Comparison of ENCODE assay signal across 14 cellular contexts in the genomic region with DNA sequence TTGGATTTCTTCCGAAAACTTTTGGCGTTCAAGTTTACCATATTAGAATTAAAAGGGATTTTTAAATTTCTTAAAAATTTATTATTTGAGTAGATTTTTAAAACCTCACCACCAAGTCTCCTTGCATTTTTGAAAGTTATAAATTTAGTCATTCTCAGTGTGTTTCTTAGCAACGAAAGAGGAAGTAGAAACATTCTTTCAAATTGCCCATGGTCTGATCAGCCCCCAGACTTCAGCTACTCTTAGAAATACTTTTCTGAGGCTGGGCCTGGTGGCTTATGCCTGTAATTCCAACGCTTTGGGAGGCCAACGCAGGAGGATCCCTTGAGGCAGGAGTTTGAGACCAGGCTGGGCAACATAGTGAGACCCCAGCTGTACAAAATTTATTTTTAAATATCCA. TPM values are rescaled to one million over a fixed set of nuclear protein-coding genes. Genes with fewer than 3 reads are reported as not detected.
DNase-seq lines count a peak whose midpoint lies in the region; ATAC-seq and TF ChIP-seq lines count a peak whose summit lies in the region.
"Had no signal": no experiment of that assay in that cellular context is flagged by ENCODE, and none has a peak within 500 bp of the region (broad histone marks: within the 10 kb centered on the region; RNA-seq: fewer than 3 reads in every experiment).

No MANE protein-coding gene starts in this region.

- H3K79me2 ChIP-seq in mesendoderm (ENCODE audit: control insufficient read depth, insufficient read depth, low read length), result no peaks in the 10 kb centered on the region

- no CpG with 5 or more reads among the region's 5 CpGs for WGBS in mesendoderm (ENCODE audit: extremely low coverage, insufficient coverage, low lambda C conversion rate)

- no peaks in the 10 kb centered on the region for H3K27me3 ChIP-seq in GM06990 (replicated peaks; ENCODE audit: control insufficient read depth, insufficient read depth, low read length)
- no peaks in the 10 kb centered on the region for H3K27me3 ChIP-seq in mesendoderm (ENCODE audit: insufficient read depth, low read length, poor library complexity)
- H3K27me3 ChIP-seq: transverse colon had no signal

- H3K36me3 ChIP-seq in GM06990 (ENCODE audit: control insufficient read depth, insufficient read depth, low read length) (no peaks in the 10 kb centered on the region), mesendoderm (ENCODE audit: control insufficient read depth, insufficient read depth, low read length) (no peaks in the 10 kb centered on the region)
- H3K36me3 ChIP-seq: transverse colon had no signal

- no peak overlapping the region for H3K4ac ChIP-seq in mesendoderm (ENCODE audit: low read depth, low read length)

- H2BK5ac ChIP-seq in mesendoderm (ENCODE audit: low read length), result no peak overlapping the region

- H3K23ac ChIP-seq in mesendoderm (ENCODE audit: low read length), result no peak overlapping the region

- no peak overlapping the region for H3K56ac ChIP-seq in mesendoderm (ENCODE audit: low read length)

- H3K27me3 Mint-ChIP-seq in WTC11 (ENCODE audit: low read depth), result peaks cover 10% of the 10 kb centered on the region; the same call in 1 of the 2 replicates

- no peak overlapping the region for H2AK5ac ChIP-seq in mesendoderm (ENCODE audit: low read length)

- no peaks in the 10 kb centered on the region for H3K79me1 ChIP-seq in mesendoderm (ENCODE audit: low read length)

- H3K4me1 Mint-ChIP-seq in WTC11, result no peaks in the 10 kb centered on the region
- H3K4me1 Mint-ChIP-seq: nephron had no signal

- H3K9me3 Mint-ChIP-seq in WTC11, result no peaks in the 10 kb centered on the region
- H3K9me3 Mint-ChIP-seq: nephron had no signal

- H3K9ac ChIP-seq in mesendoderm (ENCODE audit: low read length), result no peak overlapping the region

- CTCF ChIA-PET in WTC11 (lab: Charles Lee), result no interaction called here

- H3K4me3 Mint-ChIP-seq in WTC11, result no peak overlapping the region
- H3K4me3 Mint-ChIP-seq: nephron had no signal

- peak; percentile 29 for DNase-seq in GM06990 (ENCODE audit: extremely low read depth, insufficient read length)
- peak; percentile 35 for DNase-seq in GM19240 (ENCODE audit: insufficient read length, low spot score)
- DNase-seq in NOMO-1 (lab: John Stamatoyannopoulos, UW; ENCODE audit: unreplicated experiment in 2 of 2), result peak; percentile 64 to 79
- DNase-seq in stimulated activated CD4-positive, alpha-beta T cell treated with anti-CD3 and anti-CD28 coated beads, Interleukin-4, amount 100 ng/mL, for 4 hours, result no peak
- DNase-seq in mesendoderm, result no peak
- no peak for DNase-seq in activated CD4-positive, CD25-positive, alpha-beta regulatory T cell treated with anti-CD3 and anti-CD28 coated beads, Interleukin-2, amount 50 U/mL, for 72 hours
- no peak for DNase-seq in WTC11 (ENCODE audit: low spot score)
- DNase-seq: activated naive CD4-positive, alpha-beta T cell treated with Interleukin-2 at 50 U/mL for 16 hours; IMR-90; NCI-H510A treated with DMSO at 0.1 percent for 48 hours; stimulated activated CD4-positive, alpha-beta T cell treated with anti-CD3 and anti-CD28 coated beads, Interleukin-2, amount 100 ng/mL, for 48 hours; transverse colon had no signal

- POLR2A ChIA-PET in WTC11 (lab: Charles Lee), result no interaction called here

- no peak overlapping the region for H4K8ac ChIP-seq in mesendoderm (ENCODE audit: low read depth, low read length)

- H3K27ac Mint-ChIP-seq in WTC11, result no peak overlapping the region
- H3K27ac Mint-ChIP-seq: nephron had no signal

- no peak overlapping the region for H2BK120ac ChIP-seq in mesendoderm (ENCODE audit: low read depth, low read length)

- H4K5ac ChIP-seq in mesendoderm (ENCODE audit: low read length), result no peak overlapping the region

- ATAC-seq in HG02885 (IDR thresholded peaks at IDR 0.05; ENCODE audit: poor library complexity, unreplicated experiment) (peak; percentile 82), WTC11 (no peak)

- no peak overlapping the region for H3K18ac ChIP-seq in mesendoderm (ENCODE audit: low read length)

- no peaks in the 10 kb centered on the region for H3K4me1 ChIP-seq in mesendoderm (ENCODE audit: control insufficient read depth, low read depth, low read length)
- H3K4me1 ChIP-seq: transverse colon had no signal

- H3K27ac ChIP-seq in mesendoderm (ENCODE audit: low read depth, low read length), result no peak overlapping the region
- H3K27ac ChIP-seq: transverse colon had no signal

- no peak overlapping the region for H3K4me3 ChIP-seq in GM06990 (replicated peaks; ENCODE audit: low read depth, low read length)
- H3K4me3 ChIP-seq in mesendoderm (ENCODE audit: low read length), result no peak overlapping the region
- H3K4me3 ChIP-seq: transverse colon had no signal

- no peak for TF ChIP-seq CTCF in GM06990 (IDR thresholded peaks at IDR 0.05; ENCODE audit: insufficient read depth, low read length, poor library complexity, severe bottlenecking)
- TF ChIP-seq CTCF in WTC11 (IDR thresholded peaks at IDR 0.05), result no peak

- H2BK15ac ChIP-seq in mesendoderm (replicated peaks; ENCODE audit: low read depth), result no peak overlapping the region

- H3K4me2 ChIP-seq in mesendoderm (ENCODE audit: low read length), result no peak overlapping the region

- no peaks in the 10 kb centered on the region for H3K36me3 Mint-ChIP-seq in WTC11

TF ChIP-seq in WTC11, 78 proteins besides CTCF, POLR2A, EP300 and RAD21 (continues in another document):
- TF ChIP-seq ZNF671 (CRISPR knock-in tag; IDR thresholded peaks at IDR 0.05), result no peak
- no peak for TF ChIP-seq ELF4 (CRISPR knock-in tag; IDR thresholded peaks at IDR 0.05; ENCODE audit: low read depth)
- TF ChIP-seq, protein P1, sequence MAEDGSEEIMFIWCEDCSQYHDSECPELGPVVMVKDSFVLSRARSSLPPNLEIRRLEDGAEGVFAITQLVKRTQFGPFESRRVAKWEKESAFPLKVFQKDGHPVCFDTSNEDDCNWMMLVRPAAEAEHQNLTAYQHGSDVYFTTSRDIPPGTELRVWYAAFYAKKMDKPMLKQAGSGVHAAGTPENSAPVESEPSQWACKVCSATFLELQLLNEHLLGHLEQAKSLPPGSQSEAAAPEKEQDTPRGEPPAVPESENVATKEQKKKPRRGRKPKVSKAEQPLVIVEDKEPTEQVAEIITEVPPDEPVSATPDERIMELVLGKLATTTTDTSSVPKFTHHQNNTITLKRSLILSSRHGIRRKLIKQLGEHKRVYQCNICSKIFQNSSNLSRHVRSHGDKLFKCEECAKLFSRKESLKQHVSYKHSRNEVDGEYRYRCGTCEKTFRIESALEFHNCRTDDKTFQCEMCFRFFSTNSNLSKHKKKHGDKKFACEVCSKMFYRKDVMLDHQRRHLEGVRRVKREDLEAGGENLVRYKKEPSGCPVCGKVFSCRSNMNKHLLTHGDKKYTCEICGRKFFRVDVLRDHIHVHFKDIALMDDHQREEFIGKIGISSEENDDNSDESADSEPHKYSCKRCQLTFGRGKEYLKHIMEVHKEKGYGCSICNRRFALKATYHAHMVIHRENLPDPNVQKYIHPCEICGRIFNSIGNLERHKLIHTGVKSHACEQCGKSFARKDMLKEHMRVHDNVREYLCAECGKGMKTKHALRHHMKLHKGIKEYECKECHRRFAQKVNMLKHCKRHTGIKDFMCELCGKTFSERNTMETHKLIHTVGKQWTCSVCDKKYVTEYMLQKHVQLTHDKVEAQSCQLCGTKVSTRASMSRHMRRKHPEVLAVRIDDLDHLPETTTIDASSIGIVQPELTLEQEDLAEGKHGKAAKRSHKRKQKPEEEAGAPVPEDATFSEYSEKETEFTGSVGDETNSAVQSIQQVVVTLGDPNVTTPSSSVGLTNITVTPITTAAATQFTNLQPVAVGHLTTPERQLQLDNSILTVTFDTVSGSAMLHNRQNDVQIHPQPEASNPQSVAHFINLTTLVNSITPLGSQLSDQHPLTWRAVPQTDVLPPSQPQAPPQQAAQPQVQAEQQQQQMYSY (CRISPR knock-in tag; IDR thresholded peaks at IDR 0.05), result no peak
- no peak for TF ChIP-seq OVOL2 (CRISPR knock-in tag; IDR thresholded peaks at IDR 0.05; ENCODE audit: borderline replicate concordance)
- TF ChIP-seq CBFB (CRISPR knock-in tag; IDR thresholded peaks at IDR 0.05; ENCODE audit: low read depth), result no peak
- TF ChIP-seq, protein P2, sequence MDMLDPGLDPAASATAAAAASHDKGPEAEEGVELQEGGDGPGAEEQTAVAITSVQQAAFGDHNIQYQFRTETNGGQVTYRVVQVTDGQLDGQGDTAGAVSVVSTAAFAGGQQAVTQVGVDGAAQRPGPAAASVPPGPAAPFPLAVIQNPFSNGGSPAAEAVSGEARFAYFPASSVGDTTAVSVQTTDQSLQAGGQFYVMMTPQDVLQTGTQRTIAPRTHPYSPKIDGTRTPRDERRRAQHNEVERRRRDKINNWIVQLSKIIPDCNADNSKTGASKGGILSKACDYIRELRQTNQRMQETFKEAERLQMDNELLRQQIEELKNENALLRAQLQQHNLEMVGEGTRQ (CRISPR knock-in tag; IDR thresholded peaks at IDR 0.05), result no peak
- TF ChIP-seq ZBTB21 (CRISPR knock-in tag; IDR thresholded peaks at IDR 0.05; ENCODE audit: borderline replicate concordance), result no peak
- no peak for TF ChIP-seq ZNF423 (CRISPR knock-in tag; IDR thresholded peaks at IDR 0.05)

RNA-seq across cellular contexts. Expression of a gene that starts 15.1 kb away (rescaled TPM):
- 41.7 TPM for polyA plus RNA-seq in mesendoderm (2013, experiment 1 of 2)
- polyA plus RNA-seq in mesendoderm (2013, experiment 2 of 2), result 43.6 TPM
- total RNA-seq in WTC11 (2021), result 46.3 to 56.1 TPM (median 51.7 TPM) in 3 replicates

RNA-seq across cellular contexts. Expression of a gene that starts 41.3 kb away (rescaled TPM):
- polyA plus RNA-seq in mesendoderm (2013, experiment 1 of 2), result not detected
- polyA plus RNA-seq in mesendoderm (2013, experiment 2 of 2), result not detected
- total RNA-seq in WTC11 (2021), result 0.11 to 0.14 TPM (median 0.13 TPM) in 3 replicates

Comparison
In these comparisons a context has a peak if more than half of its experiments do, and no peak if none do; other contexts are left out.
1. DNase-seq: peak in GM06990 (single experiment), GM19240 (single experiment) and NOMO-1 (2 of 2); none in stimulated activated CD4-positive, alpha-beta T cell treated with anti-CD3 and anti-CD28 coated beads, Interleukin-4, amount 100 ng/mL, for 4 hours (0 of 2), mesendoderm (single experiment), activated CD4-positive, CD25-positive, alpha-beta regulatory T cell treated with anti-CD3 and anti-CD28 coated beads, Interleukin-2, amount 50 U/mL, for 72 hours (single experiment) and WTC11 (single experiment).